In genomic region chr15:51727141-51727897, GRCh38 we compare ENCODE assay signal across 9 cellular contexts. TPM values are rescaled to one million over a fixed set of nuclear protein-coding genes. Genes with fewer than 3 reads are reported as not detected.
DNase-seq lines count a peak whose midpoint lies in the region; ATAC-seq and TF ChIP-seq lines count a peak whose summit lies in the region.
"Had no signal": no experiment of that assay in that cellular context is flagged by ENCODE, and none has a peak within 500 bp of the region (broad histone marks: within the 10 kb centered on the region; RNA-seq: fewer than 3 reads in every experiment).

No MANE protein-coding gene starts in this region.

- peak overlapping the region; percentile 22 for H3K4me2 ChIP-seq in osteoblast (ENCODE audit: insufficient read depth, low read length)

- peak overlapping the region; percentile 90 for H3K27ac Mint-ChIP-seq in HFFc6

- peak overlapping the region; percentile 21 for H3K27ac ChIP-seq in osteoblast (ENCODE audit: low read depth, low read length)

- H2AFZ ChIP-seq in osteoblast (ENCODE audit: low read length): no peak overlapping the region

- peaks cover 7% of the 10 kb centered on the region for H4K20me1 ChIP-seq in osteoblast (ENCODE audit: insufficient read depth, low read length)

- DNase-seq in SIG-M5 treated with dmso at 0.1 percent for 504 hours (lab: John Stamatoyannopoulos, UW; ENCODE audit: unreplicated experiment) (peak; percentile 7), SIG-M5 (lab: John Stamatoyannopoulos, UW) (no peak), HFFc6 (peak; percentile 69), cardiac fibroblast (ENCODE audit: low read depth in 2 of 2) (peak; percentile 18 to 41), osteoblast (ENCODE audit: insufficient read length, low spot score, missing footprints) (no peak), H4 (ENCODE audit: low spot score) (no peak)

- ATAC-seq in GM21526 (IDR thresholded peaks at IDR 0.05; ENCODE audit: low FRiP score, unreplicated experiment) (no peak), HG03442 (IDR thresholded peaks at IDR 0.05; ENCODE audit: unreplicated experiment) (no peak)

- H3K4me3 Mint-ChIP-seq in HFFc6: peak overlapping the region; percentile 68

- H3K4me1 Mint-ChIP-seq in HFFc6 (ENCODE audit: low read depth): peaks cover 63% of the 10 kb centered on the region

- no peaks in the 10 kb centered on the region for H3K9me3 Mint-ChIP-seq in HFFc6

- H3K79me2 ChIP-seq in osteoblast (ENCODE audit: insufficient read depth, low read length): no peaks in the 10 kb centered on the region

- H3K9me3 ChIP-seq in osteoblast (ENCODE audit: low read depth, low read length): no peaks in the 10 kb centered on the region

- H3K27me3 ChIP-seq in osteoblast (ENCODE audit: insufficient read depth, low read length): no peaks in the 10 kb centered on the region

- H3K4me1 ChIP-seq in osteoblast (ENCODE audit: insufficient read depth, low read length): peaks cover 33% of the 10 kb centered on the region

- no peaks in the 10 kb centered on the region for H3K27me3 Mint-ChIP-seq in HFFc6 (ENCODE audit: insufficient read depth)

- H3K4me3 ChIP-seq in cardiac fibroblast (replicated peaks in 1 of 2; ENCODE audit: low read depth in 2 of 2, low read length in 2 of 2): no peak overlapping the region
- H3K4me3 ChIP-seq in osteoblast (ENCODE audit: insufficient read depth, low read length): no peak overlapping the region
- H3K4me3 ChIP-seq: lung had no signal

- H3K36me3 ChIP-seq in osteoblast (ENCODE audit: insufficient read depth, low read length): no peaks in the 10 kb centered on the region

- TF ChIP-seq CTCF in HFFc6 (IDR thresholded peaks at IDR 0.05) (peak; percentile 65), cardiac fibroblast (IDR thresholded peaks at IDR 0.05; ENCODE audit: low read depth, low read length) (peak; percentile 41), osteoblast (IDR thresholded peaks at IDR 0.05; ENCODE audit: extremely low read depth, low read depth, low read length) (peak; percentile 32)

- no peaks in the 10 kb centered on the region; the same call in none of the 2 replicates for H3K36me3 Mint-ChIP-seq in HFFc6 (ENCODE audit: low read depth)

RNA-seq across cellular contexts. Expression of gene LYSMD2, which starts 10.1 kb away (rescaled TPM):
- total RNA-seq in HFFc6 (2021; fragmentation: NEBNext Ultra II Directional; extraction: Animal tissue kit (Norgen Biotek cat#: 25700)): 10 to 100 TPM; 10.0 to 16.5 (median 12.7) TPM
- 3.3 and 4.7 TPM in 2 replicates for total RNA-seq in osteoblast
- total RNA-seq in H4 (2014; rRNA removed; shearing (Covaris generic)): 19.3 and 21.3 TPM in 2 replicates

RNA-seq across cellular contexts. Expression of gene TMOD2, which starts 24.1 kb away (rescaled TPM):
- total RNA-seq in HFFc6 (2021; fragmentation: NEBNext Ultra II Directional; extraction: Animal tissue kit (Norgen Biotek cat#: 25700)): 10 to 100 TPM; 11.0 to 14.9 (median 13.5) TPM
- 9.8 and 10.3 TPM in 2 replicates for total RNA-seq in osteoblast
- total RNA-seq in H4 (2014; rRNA removed; shearing (Covaris generic)): 0.64 and 7.1 TPM in 2 replicates

RNA-seq across cellular contexts. Expression of gene SCG3, which starts 46.0 kb away (rescaled TPM):
- total RNA-seq in HFFc6 (2021; fragmentation: NEBNext Ultra II Directional; extraction: Animal tissue kit (Norgen Biotek cat#: 25700)): not detected
- not detected in 2 replicates for total RNA-seq in osteoblast
- not detected in 2 replicates for total RNA-seq in H4 (2014; rRNA removed; shearing (Covaris generic))

Comparison
In these comparisons a context has a peak if more than half of its experiments do, and no peak if none do; other contexts are left out.
1. DNase-seq: peak in SIG-M5 treated with dmso at 0.1 percent for 504 hours (single experiment), HFFc6 (single experiment) and cardiac fibroblast (2 of 2); none in SIG-M5 (single experiment), osteoblast (single experiment) and H4 (single experiment).
2. Peak in every context shown above with its lines, with median percentiles within 50 percentile points of each other: CTCF ChIP-seq.